Comparison of ENCODE assay signal across 20 cellular contexts in genomic region chr12:27807063-27807703, GRCh38. TPM values are rescaled to one million over a fixed set of nuclear protein-coding genes. Genes with fewer than 3 reads are reported as not detected.
DNase-seq lines count a peak whose midpoint lies in the region; ATAC-seq and TF ChIP-seq lines count a peak whose summit lies in the region.
"Had no signal": no experiment of that assay in that cellular context is flagged by ENCODE, and none has a peak within 500 bp of the region (broad histone marks: within the 10 kb centered on the region; RNA-seq: fewer than 3 reads in every experiment).

No MANE protein-coding gene starts in this region.

- no peaks in the 10 kb centered on the region for H3K9me3 ChIP-seq in aorta (ENCODE audit: control insufficient read depth, low read length)
- H3K9me3 ChIP-seq: Peyer's patch, uterus had no signal

- H3K9me3 Mint-ChIP-seq in natural killer cell: no peaks in the 10 kb centered on the region
- H3K9me3 Mint-ChIP-seq in natural killer cell treated with Interleukin-12 subunit alpha and Interleukin-12 subunit beta and Interleukin-15 and Interleukin-18, amount 100 ng/mL, for 72 hours: no peaks in the 10 kb centered on the region
- H3K9me3 Mint-ChIP-seq in central memory CD8-positive, alpha-beta T cell: no peaks in the 10 kb centered on the region
- H3K9me3 Mint-ChIP-seq: neural crest cell had no signal

- H3K4me3 ChIP-seq in aorta (ENCODE audit: low read length in 2 of 2): no peak overlapping the region
- H3K4me3 ChIP-seq: Peyer's patch, uterus had no signal

- H3K4me3 Mint-ChIP-seq in natural killer cell: peak overlapping the region; percentile 52
- no peak overlapping the region for H3K4me3 Mint-ChIP-seq in natural killer cell treated with Interleukin-12 subunit alpha and Interleukin-12 subunit beta and Interleukin-15 and Interleukin-18, amount 100 ng/mL, for 72 hours
- no peak overlapping the region for H3K4me3 Mint-ChIP-seq in central memory CD8-positive, alpha-beta T cell
- H3K4me3 Mint-ChIP-seq: neural crest cell had no signal

- DNase-seq in natural killer cell (no peak), aorta (no peak), NCI-H187 (lab: John Stamatoyannopoulos, UW) (no peak), AG20443 (ENCODE audit: low spot score) (no peak)
- no peak for DNase-seq in natural killer cell treated with Interleukin-12 subunit alpha and Interleukin-12 subunit beta and Interleukin-15 and Interleukin-18, amount 100 ng/mL, for 72 hours (ENCODE audit: low spot score)
- peak; percentile 30 to 46 for DNase-seq in activated CD4-positive, alpha-beta T cell treated with anti-CD3 and anti-CD28 coated beads, Interleukin-2, amount 50 U/mL, for 48 hours
- DNase-seq in central memory CD8-positive, alpha-beta T cell (ENCODE audit: low spot score in 2 of 2): no peak
- DNase-seq: effector CD8-positive, alpha-beta T cell; GOT3; left cardiac atrium; NCI-H2171 treated with DMSO at 0.1 percent for 48 hours; Peyer's patch; uterus had no signal

- peak overlapping the region in 1 of 2 donors; percentile 10 for H3K27ac Mint-ChIP-seq in natural killer cell
- H3K27ac Mint-ChIP-seq in natural killer cell treated with Interleukin-12 subunit alpha and Interleukin-12 subunit beta and Interleukin-15 and Interleukin-18, amount 100 ng/mL, for 72 hours: peak overlapping the region in 1 of 2 donors; percentile 20
- H3K27ac Mint-ChIP-seq in central memory CD8-positive, alpha-beta T cell (ENCODE audit: low read depth): no peak overlapping the region

- 78 to 85% methylated on average over 8 of the region's 8 CpGs for WGBS in aorta, 2 donors

- peaks cover 0 to 11% of the 10 kb centered on the region in 2 donors for H3K4me1 Mint-ChIP-seq in natural killer cell
- H3K4me1 Mint-ChIP-seq in natural killer cell treated with Interleukin-12 subunit alpha and Interleukin-12 subunit beta and Interleukin-15 and Interleukin-18, amount 100 ng/mL, for 72 hours (ENCODE audit: low read depth in 2 of 2): peaks cover 9 to 11% of the 10 kb centered on the region in 2 donors
- no peaks in the 10 kb centered on the region for H3K4me1 Mint-ChIP-seq in central memory CD8-positive, alpha-beta T cell

- no peaks in the 10 kb centered on the region for H3K36me3 Mint-ChIP-seq in natural killer cell
- no peaks in the 10 kb centered on the region for H3K36me3 Mint-ChIP-seq in natural killer cell treated with Interleukin-12 subunit alpha and Interleukin-12 subunit beta and Interleukin-15 and Interleukin-18, amount 100 ng/mL, for 72 hours
- peaks cover 2% of the 10 kb centered on the region for H3K36me3 Mint-ChIP-seq in central memory CD8-positive, alpha-beta T cell (ENCODE audit: insufficient read depth)

- ATAC-seq in natural killer cell: peak in 1 of 3 donors; percentile 69
- no peak for ATAC-seq in natural killer cell treated with Interleukin-12 subunit alpha and Interleukin-12 subunit beta and Interleukin-15 and Interleukin-18, amount 100 ng/mL, for 72 hours
- ATAC-seq in central memory CD8-positive, alpha-beta T cell (replicated peaks; ENCODE audit: extremely low read depth, poor library complexity, severe bottlenecking): peak; percentile 40
- no peak for ATAC-seq in aorta (ENCODE audit: low FRiP score)
- no peak for ATAC-seq in HG02852 (IDR thresholded peaks at IDR 0.05; ENCODE audit: unreplicated experiment)
- ATAC-seq: left cardiac atrium had no signal

- H3K27ac ChIP-seq in aorta (ENCODE audit: low read depth in 1 of 2, low read length in 2 of 2): peak overlapping the region; percentile 30 to 99
- H3K27ac ChIP-seq: Peyer's patch, uterus, VCaP had no signal

- intact Hi-C loops in natural killer cell (cut with micrococcal nuclease): no loop called here
- intact Hi-C loops in aorta (cut with DNase I): no loop called here

- no peaks in the 10 kb centered on the region for H3K36me3 ChIP-seq in aorta (ENCODE audit: control insufficient read depth in 1 of 2, insufficient read depth in 2 of 2, low read length in 1 of 2)
- H3K36me3 ChIP-seq: Peyer's patch, uterus had no signal

- H3K27me3 Mint-ChIP-seq in natural killer cell (ENCODE audit: low read depth in 2 of 2): peaks cover 8 to 9% of the 10 kb centered on the region in 2 donors
- H3K27me3 Mint-ChIP-seq in natural killer cell treated with Interleukin-12 subunit alpha and Interleukin-12 subunit beta and Interleukin-15 and Interleukin-18, amount 100 ng/mL, for 72 hours: peaks cover 6 to 35% of the 10 kb centered on the region in 2 donors
- H3K27me3 Mint-ChIP-seq in central memory CD8-positive, alpha-beta T cell: peaks cover 69% of the 10 kb centered on the region

- TF ChIP-seq CTCF in natural killer cell (IDR thresholded peaks at IDR 0.05): no peak

- no peaks in the 10 kb centered on the region for H3K27me3 ChIP-seq in aorta (ENCODE audit: control insufficient read depth in 1 of 2, insufficient read depth in 2 of 2, low read length in 1 of 2)
- H3K27me3 ChIP-seq: Peyer's patch, uterus had no signal

- peaks cover 5 to 8% of the 10 kb centered on the region in 2 donors for H3K4me1 ChIP-seq in aorta (ENCODE audit: control insufficient read depth in 1 of 2, insufficient read depth in 2 of 2, low read length in 2 of 2)
- H3K4me1 ChIP-seq: Peyer's patch, uterus had no signal

RNA-seq across cellular contexts. Expression of gene MANSC4, which starts 27.1 kb away (rescaled TPM):
- total RNA-seq in natural killer cell (not detected), aorta (not detected)
- not detected for total RNA-seq in natural killer cell treated with Interleukin-12 subunit alpha and Interleukin-12 subunit beta and Interleukin-15 and Interleukin-18, amount 100 ng/mL, for 72 hours
- polyA plus RNA-seq in aorta: under 1 TPM in 1 of 2 donors, not detected in 1; 0.49 TPM
- total RNA-seq: astrocyte, Daoy, glomerular endothelial cell, left cardiac atrium, M059J, neural crest cell, Peyer's patch had no signal

RNA-seq across cellular contexts. Expression of gene KLHL42, which starts 27.1 kb away (rescaled TPM):
- total RNA-seq in natural killer cell: 10 to 100 TPM; 11.3 to 18.8 (median 14.7) TPM
- 10 to 100 TPM; 17.8 to 21.6 TPM for total RNA-seq in natural killer cell treated with Interleukin-12 subunit alpha and Interleukin-12 subunit beta and Interleukin-15 and Interleukin-18, amount 100 ng/mL, for 72 hours
- 10 to 100 TPM; 57.3 to 58.7 TPM for total RNA-seq in aorta
- polyA plus RNA-seq in aorta: 10 to 100 TPM; 14.4 to 21.8 TPM

Comparison
In these comparisons a context has a peak if more than half of its experiments do, and no peak if none do; other contexts are left out.
1. DNase-seq: peak in activated CD4-positive, alpha-beta T cell treated with anti-CD3 and anti-CD28 coated beads, Interleukin-2, amount 50 U/mL, for 48 hours (2 of 2); none in natural killer cell (single experiment), natural killer cell treated with Interleukin-12 subunit alpha and Interleukin-12 subunit beta and Interleukin-15 and Interleukin-18, amount 100 ng/mL, for 72 hours (single experiment), central memory CD8-positive, alpha-beta T cell (0 of 2), aorta (0 of 2), NCI-H187 (0 of 2) and AG20443 (single experiment).